ENCODE assay signal across 12 cellular contexts in genomic region chr6:38701551-38701950, GRCh38. TPM values are rescaled to one million over a fixed set of nuclear protein-coding genes. Genes with fewer than 3 reads are reported as not detected.
DNase-seq lines count a peak whose midpoint lies in the region; ATAC-seq, FAIRE-seq and TF ChIP-seq lines count a peak whose summit lies in the region.
"Had no signal": no experiment of that assay in that cellular context is flagged by ENCODE, and none has a peak within 500 bp of the region (broad histone marks: within the 10 kb centered on the region; RNA-seq: fewer than 3 reads in every experiment).

No MANE protein-coding gene starts in this region.

- FAIRE-seq in K562 (lab: Jason Lieb, UNC), result no peak

- H3K4me3 ChIP-seq in MG63 (peak overlapping the region; percentile 78), K562 (peak overlapping the region; percentile 70; the same call in 1 of the 2 replicates)

- H3K9me1 ChIP-seq in K562 (ENCODE audit: control insufficient read depth, insufficient read depth, low read length), result no peaks in the 10 kb centered on the region

- H3K4me1 ChIP-seq in K562 (replicated peaks in 1 of 2; ENCODE audit: control insufficient read depth in 2 of 2, insufficient read depth in 2 of 2, low read length in 2 of 2), result peaks cover 14 to 16% of the 10 kb centered on the region in 2 experiments

- peaks cover 18% of the 10 kb centered on the region for H3K9me3 ChIP-seq in MG63
- H3K9me3 ChIP-seq in K562 (replicated peaks; ENCODE audit: control insufficient read depth, insufficient read depth, low read depth, low read length), result peaks cover 17% of the 10 kb centered on the region

- H3K27me3 Mint-ChIP-seq in T-helper 1 cell treated with Interleukin-12 subunit alpha and Interleukin-12 subunit beta and Interleukin-4 antibody, amounts not matched to agents 30 μg/mL and 1 μg/mL, for 36 hours (ENCODE audit: low read depth), result peaks cover 11% of the 10 kb centered on the region
- H3K27me3 Mint-ChIP-seq in nephron (ENCODE audit: low read depth), result no peaks in the 10 kb centered on the region

- CTCF ChIA-PET in K562 (lab: Yijun Ruan, JAX; ENCODE audit: low intra/inter-chr PET ratio), result no interaction called here

- H3K9me3 Mint-ChIP-seq in T-helper 1 cell treated with Interleukin-12 subunit alpha and Interleukin-12 subunit beta and Interleukin-4 antibody, amounts not matched to agents 30 μg/mL and 1 μg/mL, for 36 hours, result peaks cover 11% of the 10 kb centered on the region
- H3K9me3 Mint-ChIP-seq in nephron, result peaks cover 37% of the 10 kb centered on the region

- no peak for TF ChIP-seq CTCF in K562 (IDR thresholded peaks at IDR 0.05 in 2 of 3, conservative IDR thresholded peaks at IDR 0.05 in 1 of 3; ENCODE audit: insufficient read depth in 2 of 3, low read depth in 1 of 3, low read length in 3 of 3)
- TF ChIP-seq CTCF in nephron (IDR thresholded peaks at IDR 0.05; ENCODE audit: unreplicated experiment in 3 of 3), result no peak

- H3K4me2 ChIP-seq in K562 (ENCODE audit: insufficient read depth, low read length), result peak overlapping the region; percentile 89

- no peaks in the 10 kb centered on the region for H4K20me1 ChIP-seq in K562 (replicated peaks; ENCODE audit: control insufficient read depth, insufficient read depth, low read length)

- ATAC-seq in K562, result no peak

- H3K27ac Mint-ChIP-seq in T-helper 1 cell treated with Interleukin-12 subunit alpha and Interleukin-12 subunit beta and Interleukin-4 antibody, amounts not matched to agents 30 μg/mL and 1 μg/mL, for 36 hours, result no peak overlapping the region
- H3K27ac Mint-ChIP-seq in nephron, result no peak overlapping the region

- no peak for TF ChIP-seq EP300 in K562 (IDR thresholded peaks at IDR 0.05; ENCODE audit: low read length)

- H3K27me3 ChIP-seq in MG63 (peaks cover 3% of the 10 kb centered on the region), K562 (ENCODE audit: control insufficient read depth in 2 of 2, insufficient read depth in 2 of 2, low read length in 2 of 2) (no peaks in the 10 kb centered on the region; a peak in 1 of 5 replicates)

- DNase-seq in T-helper 1 cell, result no peak
- no peak for DNase-seq in MG63
- DNase-seq in K562 (ENCODE audit: extremely low read depth in 1 of 4, low spot score in 3 of 4), result no peak
- no peak for DNase-seq in hepatic stellate cell (ENCODE audit: low spot score)
- DNase-seq in HK-2 (ENCODE audit: unreplicated experiment), result no peak
- DNase-seq in hippocampal formation (lab: John Stamatoyannopoulos, UW), result no peak
- DNase-seq: 8988T; activated effector memory CD4-positive, alpha-beta T cell treated with anti-CD3 and anti-CD28 coated beads, Interleukin-2, amount 50 U/mL, for 16 hours; NCI-H1092 treated with DMSO at 0.1 percent for 48 hours; NCI-H748 treated with DMSO at 0.1 percent for 48 hours had no signal

- POLR2A ChIA-PET in K562 (lab: Yijun Ruan, JAX), result interaction anchor here (2.2 kb wide), 1 partner anchor 9 kb away, joined by 15 read pairs; no protein-coding TSS in a partner anchor

- H3K9ac ChIP-seq in K562 (ENCODE audit: insufficient read depth in 1 of 2, low read depth in 2 of 2, low read length in 2 of 2), result no peak overlapping the region

- H3K27ac ChIP-seq in K562 (ENCODE audit: extremely low read depth, low read depth, low read length), result no peak overlapping the region

- peaks cover 47% of the 10 kb centered on the region for H3K36me3 ChIP-seq in MG63
- H3K36me3 ChIP-seq in K562 (ENCODE audit: control insufficient read depth, insufficient read depth, low read length), result peaks cover 31% of the 10 kb centered on the region

- intact Hi-C loops in K562 (cut with micrococcal nuclease), result no loop called here

- in situ Hi-C loops in K562 (cut with MboI), result no loop called here

- peaks cover 41% of the 10 kb centered on the region for H3K4me1 Mint-ChIP-seq in T-helper 1 cell treated with Interleukin-12 subunit alpha and Interleukin-12 subunit beta and Interleukin-4 antibody, amounts not matched to agents 30 μg/mL and 1 μg/mL, for 36 hours (ENCODE audit: low read depth)
- H3K4me1 Mint-ChIP-seq in nephron, result peaks cover 23% of the 10 kb centered on the region

- BruUV-seq in K562 (replicated peaks; lab: Mats Ljungman, UMichigan), result no TSS peak

- no peak for TF ChIP-seq POLR2A in K562 (conservative IDR thresholded peaks at IDR 0.05)

- H2AFZ ChIP-seq in K562 (ENCODE audit: low read depth, low read length), result no peak overlapping the region

- WGBS in K562 (ENCODE audit: insufficient coverage, low coverage, missing lambda C conversion rate), result 91% methylated on average over 3 of the region's 3 CpGs

- no peak for TF ChIP-seq RAD21 in K562 (CRISPR knock-in tag; conservative IDR thresholded peaks at IDR 0.05 in 1 of 2, IDR thresholded peaks at IDR 0.05 in 1 of 2)

- H3K4me3 Mint-ChIP-seq in T-helper 1 cell treated with Interleukin-12 subunit alpha and Interleukin-12 subunit beta and Interleukin-4 antibody, amounts not matched to agents 30 μg/mL and 1 μg/mL, for 36 hours, result peak overlapping the region; percentile 91
- H3K4me3 Mint-ChIP-seq in nephron, result peak overlapping the region; percentile 63 to 95 (median 94)

- H3K36me3 Mint-ChIP-seq in T-helper 1 cell treated with Interleukin-12 subunit alpha and Interleukin-12 subunit beta and Interleukin-4 antibody, amounts not matched to agents 30 μg/mL and 1 μg/mL, for 36 hours (ENCODE audit: low read depth), result peaks cover 34% of the 10 kb centered on the region
- H3K36me3 Mint-ChIP-seq in nephron (ENCODE audit: low read depth), result peaks cover 59% of the 10 kb centered on the region

- H3K79me2 ChIP-seq in K562 (ENCODE audit: control insufficient read depth, insufficient read depth, low read length), result peaks cover 59% of the 10 kb centered on the region

TF ChIP-seq in K562, 482 proteins besides CTCF, POLR2A, EP300 and RAD21 (continues in another document):
- no peak for TF ChIP-seq HCFC1 (IDR thresholded peaks at IDR 0.05; ENCODE audit: low read depth, low read length)

RNA-seq across cellular contexts. Expression of gene GLO1, which starts 1.4 kb away (rescaled TPM):
- total RNA-seq in MG63 (2014; rRNA removed; shearing (Covaris generic); ENCODE audit: low replicate concordance), result 1,483 and 2,250 TPM in 2 replicates
- 16.7 and 46.2 TPM in 2 replicates for total RNA-seq in K562 (2011; cell fraction: chromatin; rRNA removed; ENCODE audit: low replicate concordance)
- 17.6 and 18.0 TPM in 2 replicates for total RNA-seq in K562 (2011; cell fraction: nucleolus; rRNA removed)
- total RNA-seq in K562 (2011; cell fraction: nucleoplasm; rRNA removed), result 33.9 and 56.4 TPM in 2 replicates
- 185 and 193 TPM in 2 replicates for total RNA-seq in K562 (2014; rRNA removed)
- 268 and 311 TPM in 2 replicates for total RNA-seq in K562 (2014; rRNA removed; fragmentation: Illumina TruSeq; extraction: Trizol)
- total RNA-seq in K562 (2015; rRNA removed; fragmentation: Illumina TruSeq; extraction: Trizol), result 234 and 252 TPM in 2 replicates
- 171 and 173 TPM in 2 replicates for total RNA-seq in K562 (2021)
- 253 and 331 TPM in 2 replicates for polyA plus RNA-seq in K562 (2011; rRNA removed)
- 80.9 and 156 TPM in 2 replicates for polyA plus RNA-seq in K562 (2011; cell fraction: cytosol; rRNA removed)
- polyA plus RNA-seq in K562 (2011; cell fraction: nucleus; rRNA removed), result 32.5 and 59.8 TPM in 2 replicates
- polyA plus RNA-seq in K562 (2012), result 153 and 176 TPM in 2 replicates
- polyA plus RNA-seq in K562 (2014; fragmentation: Illumina TruSeq; extraction: Trizol), result 239 and 261 TPM in 2 replicates
- 100 to 1,000 TPM; 155 to 203 TPM for polyA plus RNA-seq in K562 (2014; fragmentation: Nextera tagmentation; extraction: Ambion mirVana)
- 201 and 204 TPM in 2 replicates for polyA plus RNA-seq in K562 (2014; rRNA removed)
- 172 and 181 TPM in 2 replicates for polyA minus RNA-seq in K562 (2011; rRNA and poly(A)+ RNA removed)
- polyA minus RNA-seq in K562 (2011; cell fraction: cytosol; rRNA and poly(A)+ RNA removed), result 71.5 and 91.3 TPM in 2 replicates
- polyA minus RNA-seq in K562 (2011; cell fraction: nucleus; rRNA and poly(A)+ RNA removed), result 11.7 and 30.0 TPM in 2 replicates

RNA-seq across cellular contexts. Expression of gene DNAH8, which starts 13.6 kb away (rescaled TPM):
- total RNA-seq in MG63 (2014; rRNA removed; shearing (Covaris generic); ENCODE audit: low replicate concordance), result 1.2 TPM in 1 of 2 replicates, not detected in the other
- 34.0 and 46.0 TPM in 2 replicates for total RNA-seq in K562 (2011; cell fraction: chromatin; rRNA removed; ENCODE audit: low replicate concordance)
- 2.8 and 5.4 TPM in 2 replicates for total RNA-seq in K562 (2011; cell fraction: nucleolus; rRNA removed)
- 5.0 and 10.5 TPM in 2 replicates for total RNA-seq in K562 (2011; cell fraction: nucleoplasm; rRNA removed)
- total RNA-seq in K562 (2014; rRNA removed) (1.3 and 1.4 TPM in 2 replicates), K562 (2014; rRNA removed; fragmentation: Illumina TruSeq; extraction: Trizol) (3.9 and 4.2 TPM in 2 replicates), K562 (2015; rRNA removed; fragmentation: Illumina TruSeq; extraction: Trizol) (2.7 and 3.0 TPM in 2 replicates), K562 (2021) (2.8 and 2.9 TPM in 2 replicates)
- polyA plus RNA-seq in K562 (2011; rRNA removed) (4.2 and 6.8 TPM in 2 replicates), K562 (2014; fragmentation: Illumina TruSeq; extraction: Trizol) (1.9 and 2.2 TPM in 2 replicates), K562 (2014; fragmentation: Nextera tagmentation; extraction: Ambion mirVana) (1 to 10 TPM; 1.2 to 1.3 TPM), K562 (2014; rRNA removed) (2.5 and 4.0 TPM in 2 replicates)
- polyA plus RNA-seq in K562 (2011; cell fraction: cytosol; rRNA removed), result 0.49 and 2.6 TPM in 2 replicates
- polyA plus RNA-seq in K562 (2011; cell fraction: nucleus; rRNA removed), result 13.0 and 21.6 TPM in 2 replicates
- 2.2 and 3.1 TPM in 2 replicates for polyA plus RNA-seq in K562 (2012)
- 12.4 and 32.0 TPM in 2 replicates for polyA minus RNA-seq in K562 (2011; rRNA and poly(A)+ RNA removed)
- 1.4 and 2.3 TPM in 2 replicates for polyA minus RNA-seq in K562 (2011; cell fraction: cytosol; rRNA and poly(A)+ RNA removed)
- polyA minus RNA-seq in K562 (2011; cell fraction: nucleus; rRNA and poly(A)+ RNA removed), result 7.8 and 27.9 TPM in 2 replicates
